In the genomic region with DNA sequence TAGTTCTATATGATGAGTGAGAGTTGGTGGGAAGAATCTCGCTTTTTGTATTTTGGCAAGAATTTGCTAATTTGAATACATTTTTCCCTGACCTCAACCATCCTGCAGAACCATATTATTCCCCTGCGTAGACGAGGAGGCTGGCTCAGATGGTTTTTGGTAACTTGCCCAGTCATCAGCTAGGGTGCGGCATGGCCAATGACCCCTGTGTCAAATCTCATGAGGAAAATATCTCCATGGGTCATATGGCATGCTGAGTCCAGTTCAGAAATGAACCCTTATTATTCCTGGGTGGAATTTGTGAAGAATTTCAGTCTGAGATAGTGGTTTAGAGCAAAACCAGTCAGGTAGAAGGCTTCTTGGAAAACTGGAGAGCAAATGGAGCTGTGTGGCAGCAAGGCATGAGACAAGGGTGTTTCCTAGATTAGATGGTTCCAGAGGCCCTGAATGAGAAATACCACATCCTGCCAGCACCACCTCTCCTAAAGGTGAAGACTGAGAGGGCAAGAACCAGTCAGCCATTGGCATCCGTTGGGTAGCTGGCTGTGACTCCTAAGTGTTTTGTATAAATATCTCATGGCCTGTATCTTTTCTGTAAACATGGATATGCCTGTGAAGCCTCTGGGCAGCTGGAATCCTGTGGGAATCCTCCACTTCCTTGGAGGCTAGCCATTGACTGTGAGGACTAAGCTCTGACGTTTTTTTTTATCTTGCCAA, we compare ENCODE assay signal across 1 cellular context.
TF ChIP-seq lines count a peak whose summit lies in the region.

No MANE protein-coding gene starts in this region.

TF ChIP-seq in K562, 482 proteins besides CTCF, POLR2A, EP300 and RAD21:
- TF ChIP-seq ZSCAN29 (IDR thresholded peaks at IDR 0.05): peak; percentile 69
- no peak for TF ChIP-seq U2AF2 (optimal IDR thresholded peaks at IDR 0.05; ENCODE audit: low read depth, low read length)
- TF ChIP-seq NR2C2 (CRISPR knock-in tag; IDR thresholded peaks at IDR 0.05): no peak
- TF ChIP-seq NR2C2 (tag; IDR thresholded peaks at IDR 0.05): peak; percentile 26; the same call in 1 of the 2 replicates
